ENCODE assay signal across 9 cellular contexts in the genomic region with DNA sequence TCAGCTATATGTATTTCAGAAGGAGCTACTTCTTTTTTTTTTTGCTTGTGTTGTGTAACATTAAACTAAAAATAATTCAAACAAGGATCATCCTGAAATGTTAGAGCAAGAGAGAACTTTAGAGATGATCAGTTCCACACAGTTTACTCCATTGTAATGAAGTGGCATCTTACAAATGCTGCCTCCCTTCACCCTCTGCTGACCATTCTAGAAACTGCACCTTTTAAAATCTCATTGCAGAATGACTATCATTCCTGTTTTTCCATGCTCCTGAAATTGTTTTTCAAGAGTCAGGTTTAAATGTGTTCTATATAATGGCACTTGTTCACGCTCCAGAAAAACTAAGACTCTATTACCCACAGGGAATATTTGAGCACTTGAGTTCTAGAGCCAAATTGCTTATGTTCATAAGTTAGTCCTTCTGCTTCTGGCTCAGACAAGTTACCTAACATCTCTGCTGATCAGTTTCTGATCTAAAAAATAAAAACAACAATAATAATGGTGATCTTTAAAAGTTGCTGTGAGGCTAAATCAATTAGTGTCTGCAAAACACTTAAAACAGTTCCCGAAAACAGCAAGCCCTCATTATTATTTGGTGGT. TPM values are rescaled to one million over a fixed set of nuclear protein-coding genes. Genes with fewer than 3 reads are reported as not detected.
DNase-seq lines count a peak whose midpoint lies in the region; ATAC-seq and TF ChIP-seq lines count a peak whose summit lies in the region.
"Had no signal": no experiment of that assay in that cellular context is flagged by ENCODE, and none has a peak within 500 bp of the region (broad histone marks: within the 10 kb centered on the region; RNA-seq: fewer than 3 reads in every experiment).

No MANE protein-coding gene starts in this region.

- ATAC-seq in natural killer cell (no peak), HG02678 (IDR thresholded peaks at IDR 0.05; ENCODE audit: unreplicated experiment) (peak; percentile 84)
- no peak for ATAC-seq in natural killer cell treated with Interleukin-12 subunit alpha and Interleukin-12 subunit beta and Interleukin-15 and Interleukin-18, amount 100 ng/mL, for 72 hours

- H3K9me3 Mint-ChIP-seq in natural killer cell: no peaks in the 10 kb centered on the region
- no peaks in the 10 kb centered on the region for H3K9me3 Mint-ChIP-seq in natural killer cell treated with Interleukin-12 subunit alpha and Interleukin-12 subunit beta and Interleukin-15 and Interleukin-18, amount 100 ng/mL, for 72 hours
- H3K9me3 Mint-ChIP-seq in chondrocyte (ENCODE audit: low read depth): no peaks in the 10 kb centered on the region
- no peaks in the 10 kb centered on the region for H3K9me3 Mint-ChIP-seq in mesothelial cell of epicardium
- no peaks in the 10 kb centered on the region for H3K9me3 Mint-ChIP-seq in activated T-helper 1 cell treated with anti-CD3 and anti-CD28 coated beads, Interleukin-12 subunit alpha, Interleukin-12 subunit beta, Interleukin-2, Interleukin-4 antibody, amounts not matched to agents 30 ng/mL and 10 ng/mL and 1 ng/mL, durations not matched to agents 14 hours and 24 hours and 36 hours
- H3K9me3 Mint-ChIP-seq: central memory CD8-positive, alpha-beta T cell had no signal

- DNase-seq in natural killer cell (no peak), NCI-H460 (ENCODE audit: extremely low read depth, low read depth) (peak; percentile 32), chondrocyte (ENCODE audit: low spot score) (no peak), mesothelial cell of epicardium (ENCODE audit: low spot score in 2 of 2, unreplicated experiment in 2 of 2) (no peak), posterior cingulate gyrus (no peak)
- DNase-seq in natural killer cell treated with Interleukin-12 subunit alpha and Interleukin-12 subunit beta and Interleukin-15 and Interleukin-18, amount 100 ng/mL, for 72 hours (ENCODE audit: low spot score): no peak
- no peak for DNase-seq in activated T-helper 1 cell treated with anti-CD3 and anti-CD28 coated beads, Interleukin-12 subunit alpha, Interleukin-12 subunit beta, Interleukin-2, Interleukin-4 antibody, amounts not matched to agents 30 ng/mL and 10 ng/mL and 1 ng/mL, durations not matched to agents 14 hours and 24 hours and 36 hours (ENCODE audit: low spot score)

- H3K27me3 Mint-ChIP-seq in natural killer cell (ENCODE audit: low read depth in 2 of 2) (peaks cover 0 to 4% of the 10 kb centered on the region in 2 donors), chondrocyte (ENCODE audit: low read depth) (peaks cover 26% of the 10 kb centered on the region), mesothelial cell of epicardium (ENCODE audit: low read depth) (peaks cover 27% of the 10 kb centered on the region)
- H3K27me3 Mint-ChIP-seq in natural killer cell treated with Interleukin-12 subunit alpha and Interleukin-12 subunit beta and Interleukin-15 and Interleukin-18, amount 100 ng/mL, for 72 hours: peaks cover 12 to 28% of the 10 kb centered on the region in 2 donors
- H3K27me3 Mint-ChIP-seq in activated T-helper 1 cell treated with anti-CD3 and anti-CD28 coated beads, Interleukin-12 subunit alpha, Interleukin-12 subunit beta, Interleukin-2, Interleukin-4 antibody, amounts not matched to agents 30 ng/mL and 10 ng/mL and 1 ng/mL, durations not matched to agents 14 hours and 24 hours and 36 hours (ENCODE audit: insufficient read depth): peaks cover 4% of the 10 kb centered on the region

- H3K27ac Mint-ChIP-seq in natural killer cell (no peak overlapping the region), chondrocyte (ENCODE audit: unreplicated experiment) (no peak overlapping the region), mesothelial cell of epicardium (no peak overlapping the region)
- H3K27ac Mint-ChIP-seq in natural killer cell treated with Interleukin-12 subunit alpha and Interleukin-12 subunit beta and Interleukin-15 and Interleukin-18, amount 100 ng/mL, for 72 hours: no peak overlapping the region
- H3K27ac Mint-ChIP-seq in activated T-helper 1 cell treated with anti-CD3 and anti-CD28 coated beads, Interleukin-12 subunit alpha, Interleukin-12 subunit beta, Interleukin-2, Interleukin-4 antibody, amounts not matched to agents 30 ng/mL and 10 ng/mL and 1 ng/mL, durations not matched to agents 14 hours and 24 hours and 36 hours: no peak overlapping the region

- H3K4me1 Mint-ChIP-seq in natural killer cell (no peaks in the 10 kb centered on the region), chondrocyte (ENCODE audit: low read depth) (no peaks in the 10 kb centered on the region), mesothelial cell of epicardium (no peaks in the 10 kb centered on the region)
- H3K4me1 Mint-ChIP-seq in natural killer cell treated with Interleukin-12 subunit alpha and Interleukin-12 subunit beta and Interleukin-15 and Interleukin-18, amount 100 ng/mL, for 72 hours (ENCODE audit: low read depth in 2 of 2): no peaks in the 10 kb centered on the region
- H3K4me1 Mint-ChIP-seq in activated T-helper 1 cell treated with anti-CD3 and anti-CD28 coated beads, Interleukin-12 subunit alpha, Interleukin-12 subunit beta, Interleukin-2, Interleukin-4 antibody, amounts not matched to agents 30 ng/mL and 10 ng/mL and 1 ng/mL, durations not matched to agents 14 hours and 24 hours and 36 hours (ENCODE audit: low read depth): no peaks in the 10 kb centered on the region
- H3K4me1 Mint-ChIP-seq: central memory CD8-positive, alpha-beta T cell had no signal

- no peak overlapping the region for H3K4me3 Mint-ChIP-seq in natural killer cell
- H3K4me3 Mint-ChIP-seq in natural killer cell treated with Interleukin-12 subunit alpha and Interleukin-12 subunit beta and Interleukin-15 and Interleukin-18, amount 100 ng/mL, for 72 hours: no peak overlapping the region
- no peak overlapping the region for H3K4me3 Mint-ChIP-seq in chondrocyte (ENCODE audit: unreplicated experiment)
- no peak overlapping the region for H3K4me3 Mint-ChIP-seq in mesothelial cell of epicardium
- H3K4me3 Mint-ChIP-seq in activated T-helper 1 cell treated with anti-CD3 and anti-CD28 coated beads, Interleukin-12 subunit alpha, Interleukin-12 subunit beta, Interleukin-2, Interleukin-4 antibody, amounts not matched to agents 30 ng/mL and 10 ng/mL and 1 ng/mL, durations not matched to agents 14 hours and 24 hours and 36 hours: no peak overlapping the region
- H3K4me3 Mint-ChIP-seq: central memory CD8-positive, alpha-beta T cell had no signal

- peak; percentile 28 for TF ChIP-seq CTCF in natural killer cell (IDR thresholded peaks at IDR 0.05)
- TF ChIP-seq CTCF in chondrocyte (IDR thresholded peaks at IDR 0.05): peak; percentile 86
- peak; percentile 76 for TF ChIP-seq CTCF in mesothelial cell of epicardium (IDR thresholded peaks at IDR 0.05; ENCODE audit: unreplicated experiment)

- intact Hi-C loops in natural killer cell (cut with micrococcal nuclease): no loop called here
- intact Hi-C loops in posterior cingulate gyrus (cut with DNase I): loop anchor here (1.0 kb wide), 1 partner anchor 367 kb away; no protein-coding TSS in a partner anchor
- intact Hi-C loops in activated T-helper 1 cell treated with anti-CD3 and anti-CD28 coated beads, Interleukin-12 subunit alpha, Interleukin-12 subunit beta, Interleukin-2, Interleukin-4 antibody, amounts not matched to agents 30 ng/mL and 10 ng/mL and 1 ng/mL, durations not matched to agents 14 hours and 24 hours and 36 hours (cut with micrococcal nuclease): loop anchor here (2.0 kb wide), 2 partner anchors 366 to 400 kb away; no protein-coding TSS in a partner anchor

- H3K36me3 Mint-ChIP-seq in natural killer cell: no peaks in the 10 kb centered on the region
- H3K36me3 Mint-ChIP-seq in natural killer cell treated with Interleukin-12 subunit alpha and Interleukin-12 subunit beta and Interleukin-15 and Interleukin-18, amount 100 ng/mL, for 72 hours: no peaks in the 10 kb centered on the region
- no peaks in the 10 kb centered on the region for H3K36me3 Mint-ChIP-seq in chondrocyte (ENCODE audit: low read depth)
- no peaks in the 10 kb centered on the region for H3K36me3 Mint-ChIP-seq in mesothelial cell of epicardium
- no peaks in the 10 kb centered on the region for H3K36me3 Mint-ChIP-seq in activated T-helper 1 cell treated with anti-CD3 and anti-CD28 coated beads, Interleukin-12 subunit alpha, Interleukin-12 subunit beta, Interleukin-2, Interleukin-4 antibody, amounts not matched to agents 30 ng/mL and 10 ng/mL and 1 ng/mL, durations not matched to agents 14 hours and 24 hours and 36 hours (ENCODE audit: low read depth)

RNA-seq across cellular contexts. Expression of gene SLC44A5, which starts 21.5 kb away (rescaled TPM):
- 1 to 10 TPM in 1 of 3 donors, under 1 TPM in 1, not detected in 1; 0.15 to 1.2 TPM for total RNA-seq in natural killer cell
- under 1 TPM in 1 of 2 donors, not detected in 1; 0.14 TPM for total RNA-seq in natural killer cell treated with Interleukin-12 subunit alpha and Interleukin-12 subunit beta and Interleukin-15 and Interleukin-18, amount 100 ng/mL, for 72 hours
- total RNA-seq in NCI-H460 (2014; rRNA removed; shearing (Covaris generic)): 4.8 and 5.9 TPM in 2 replicates
- 2.6 and 5.6 TPM in 2 replicates for polyA plus RNA-seq in NCI-H460 (2014; cell fraction: nucleus; rRNA removed)
- 0.18 to 0.39 TPM (median 0.20 TPM) in 3 replicates for total RNA-seq in chondrocyte
- total RNA-seq in mesothelial cell of epicardium: 3.9 to 4.3 TPM (median 4.1 TPM) in 3 replicates
- total RNA-seq in activated T-helper 1 cell treated with anti-CD3 and anti-CD28 coated beads, Interleukin-12 subunit alpha, Interleukin-12 subunit beta, Interleukin-2, Interleukin-4 antibody, amounts not matched to agents 30 ng/mL and 10 ng/mL and 1 ng/mL, durations not matched to agents 14 hours and 24 hours and 36 hours: not detected in 2 replicates

Comparison
In these comparisons a context has a peak if more than half of its experiments do, and no peak if none do; other contexts are left out.
1. CTCF ChIP-seq: peak in every context shown above with its lines; median percentile 86 in chondrocyte; 76 in mesothelial cell of epicardium; 28 in natural killer cell.